ENCODE assay signal across 15 cellular contexts in genomic region chr1:102365074-102365473, GRCh38.
A peak's percentile ranks its signal among the peaks of the same experiment; 100 is the strongest.
DNase-seq lines count a peak whose midpoint lies in the region; TF ChIP-seq lines count a peak whose summit lies in the region.
"Had no signal": no experiment of that assay in that cellular context is flagged by ENCODE, and none has a peak within 500 bp of the region (broad histone marks: within the 10 kb centered on the region; RNA-seq: fewer than 3 reads in every experiment).

No MANE protein-coding gene starts in this region.

- no peak overlapping the region for H3K27ac ChIP-seq in tibial artery
- H3K27ac ChIP-seq: C4-2B had no signal

- no peak overlapping the region for H3K4me3 ChIP-seq in tibial artery
- H3K4me3 ChIP-seq: GM12878 had no signal

- no peaks in the 10 kb centered on the region for H3K36me3 ChIP-seq in tibial artery
- H3K36me3 ChIP-seq: BE2C had no signal

- TF ChIP-seq CTCF in tibial artery (IDR thresholded peaks at IDR 0.05) = no peak

- intact Hi-C loops in tibial artery (cut with DNase I; ENCODE audit: low total_unique reads) = no loop called here

- H3K27me3 ChIP-seq in tibial artery = no peaks in the 10 kb centered on the region
- H3K27me3 ChIP-seq: BE2C had no signal

- no peaks in the 10 kb centered on the region for H3K4me1 ChIP-seq in tibial artery

- H3K9me3 ChIP-seq in tibial artery = no peaks in the 10 kb centered on the region
- H3K9me3 ChIP-seq: BE2C had no signal

- DNase-seq in Ammon's horn (ENCODE audit: low spot score) (peak; percentile 30), SK-N-DZ (ENCODE audit: low spot score) (peak; percentile 36), medulla oblongata (ENCODE audit: extremely low spot score) (peak; percentile 47), superior temporal gyrus (ENCODE audit: extremely low spot score) (peak; percentile 58), cerebellum (ENCODE audit: low spot score) (no peak), tibial artery (no peak), kidney glomerular epithelial cell (lab: John Stamatoyannopoulos, UW) (no peak)
- DNase-seq: BE2C; CD4-positive, alpha-beta memory T cell; DMS79; GOT3; H9; IMR-90 had no signal

Comparison
In these comparisons a context has a peak if more than half of its experiments do, and no peak if none do; other contexts are left out.
1. DNase-seq: peak in Ammon's horn (single experiment), SK-N-DZ (single experiment), medulla oblongata (single experiment) and superior temporal gyrus (single experiment); none in cerebellum (single experiment), tibial artery (0 of 2) and kidney glomerular epithelial cell (single experiment).